ENCODE assay signal across 8 cellular contexts in genomic region chr7:1290262-1291039, GRCh38. TPM values are rescaled to one million over a fixed set of nuclear protein-coding genes. Genes with fewer than 3 reads are reported as not detected.
DNase-seq lines count a peak whose midpoint lies in the region; ATAC-seq, FAIRE-seq and TF ChIP-seq lines count a peak whose summit lies in the region.

No MANE protein-coding gene starts in this region.

- no peaks in the 10 kb centered on the region for H3K79me1 ChIP-seq in H1 (ENCODE audit: low read depth, low read length)

- H3K4me3 ChIP-seq in H1 (ENCODE audit: extremely low read depth in 1 of 4, insufficient read depth in 2 of 4, low read depth in 3 of 4, low read length in 4 of 4) (peak overlapping the region; percentile 32 to 63 (median 42)), testis (peak overlapping the region; percentile 12 to 44)

- H3K9me3 ChIP-seq in H1 (ENCODE audit: insufficient read depth in 2 of 2, low read depth in 1 of 2, low read length in 1 of 2), result no peaks in the 10 kb centered on the region
- no peaks in the 10 kb centered on the region for H3K9me3 ChIP-seq in testis

- peak; percentile 56 for DNase-seq in activated CD8-positive, alpha-beta memory T cell treated with anti-CD3 and anti-CD28 coated beads, Interleukin-2, amount 50 U/mL, for 48 hours
- no peak for DNase-seq in activated CD8-positive, alpha-beta memory T cell treated with anti-CD3 and anti-CD28 coated beads, Interleukin-2, amount 10 ng/mL, durations not matched to agents 7 days and 5 days
- DNase-seq in H1 (ENCODE audit: low read depth in 1 of 2, low spot score in 2 of 2) (peak in 1 of 2 experiments; percentile 69), mesothelial cell of epicardium (ENCODE audit: low spot score in 2 of 2, unreplicated experiment in 2 of 2) (no peak), testis (peak; percentile 18), mesenteric fat pad (ENCODE audit: low spot score) (no peak)
- no peak for DNase-seq in effector CD8-positive, alpha-beta T cell (lab: John Stamatoyannopoulos, UW)

- peak overlapping the region; percentile 52; the same call in 1 of the 2 replicates for H2BK5ac ChIP-seq in H1 (ENCODE audit: low read depth, low read length)

- TF ChIP-seq CTCF in H1 (IDR thresholded peaks at IDR 0.05; ENCODE audit: control extremely low read depth in 1 of 3, insufficient read depth in 1 of 3, low read depth in 1 of 3, low read length in 3 of 3) (peak in 1 of 3 experiments; percentile 19; a peak in 1 of 4 replicates), mesothelial cell of epicardium (IDR thresholded peaks at IDR 0.05; ENCODE audit: unreplicated experiment) (no peak), testis (IDR thresholded peaks at IDR 0.05) (no peak)

- no peak overlapping the region for H3K4me3 Mint-ChIP-seq in activated CD8-positive, alpha-beta memory T cell treated with anti-CD3 and anti-CD28 coated beads, Interleukin-2, amount 10 ng/mL, durations not matched to agents 7 days and 5 days
- peak overlapping the region; percentile 54 for H3K4me3 Mint-ChIP-seq in T-helper 1 cell treated with Interleukin-12 subunit alpha and Interleukin-12 subunit beta and Interleukin-4 antibody, amounts not matched to agents 30 μg/mL and 1 μg/mL, for 36 hours
- H3K4me3 Mint-ChIP-seq in mesothelial cell of epicardium, result peak overlapping the region; percentile 68

- POLR2A ChIA-PET in H1 (lab: Charles Lee; ENCODE audit: partially characterized antibody), result interaction anchor here (1.2 to 1.6 kb wide), 3 partner anchors 11 to 16 kb away, joined by 3 to 5 read pairs (median 3); no protein-coding TSS in a partner anchor

- H3K14ac ChIP-seq in H1 (ENCODE audit: insufficient read length), result no peak overlapping the region

- H2BK15ac ChIP-seq in H1 (ENCODE audit: low read length), result no peak overlapping the region

- H3K23me2 ChIP-seq in H1 (ENCODE audit: low read depth, low read length), result peaks cover 10% of the 10 kb centered on the region; the same call in 1 of the 2 replicates

- no peak overlapping the region for H2BK120ac ChIP-seq in H1 (replicated peaks; ENCODE audit: low read depth, low read length)

- no peak for ATAC-seq in activated CD8-positive, alpha-beta memory T cell treated with anti-CD3 and anti-CD28 coated beads, Interleukin-2, amount 10 ng/mL, durations not matched to agents 7 days and 5 days

- no peak overlapping the region for H3K9ac ChIP-seq in H1 (replicated peaks in 1 of 4; ENCODE audit: extremely low read depth in 1 of 4, low read depth in 3 of 4, low read length in 3 of 4)

- H3K4ac ChIP-seq in H1 (replicated peaks; ENCODE audit: insufficient read length, low read depth, low read length), result no peak overlapping the region

- FAIRE-seq in H1 (lab: Jason Lieb, UNC), result no peak

- H4K91ac ChIP-seq in H1 (replicated peaks; ENCODE audit: insufficient read length, low read length), result no peak overlapping the region

- no peaks in the 10 kb centered on the region for H4K20me1 ChIP-seq in H1 (replicated peaks in 1 of 2; ENCODE audit: control insufficient read depth in 1 of 2, insufficient read depth in 2 of 2, low read length in 2 of 2)

- no peak overlapping the region for H2BK12ac ChIP-seq in H1 (ENCODE audit: low read depth, low read length)

- no peaks in the 10 kb centered on the region for H3K36me3 Mint-ChIP-seq in activated CD8-positive, alpha-beta memory T cell treated with anti-CD3 and anti-CD28 coated beads, Interleukin-2, amount 10 ng/mL, durations not matched to agents 7 days and 5 days
- H3K36me3 Mint-ChIP-seq in T-helper 1 cell treated with Interleukin-12 subunit alpha and Interleukin-12 subunit beta and Interleukin-4 antibody, amounts not matched to agents 30 μg/mL and 1 μg/mL, for 36 hours (ENCODE audit: low read depth), result no peaks in the 10 kb centered on the region
- H3K36me3 Mint-ChIP-seq in mesothelial cell of epicardium, result no peaks in the 10 kb centered on the region

- peaks cover 27% of the 10 kb centered on the region for H3K27me3 Mint-ChIP-seq in activated CD8-positive, alpha-beta memory T cell treated with anti-CD3 and anti-CD28 coated beads, Interleukin-2, amount 10 ng/mL, durations not matched to agents 7 days and 5 days
- H3K27me3 Mint-ChIP-seq in T-helper 1 cell treated with Interleukin-12 subunit alpha and Interleukin-12 subunit beta and Interleukin-4 antibody, amounts not matched to agents 30 μg/mL and 1 μg/mL, for 36 hours (ENCODE audit: low read depth), result peaks cover 19% of the 10 kb centered on the region
- H3K27me3 Mint-ChIP-seq in mesothelial cell of epicardium (ENCODE audit: low read depth), result peaks cover 51% of the 10 kb centered on the region

- H3K27me3 ChIP-seq in H1 (replicated peaks in 1 of 4; ENCODE audit: control insufficient read depth in 3 of 4, extremely low read depth in 1 of 4, insufficient read depth in 3 of 4, low read length in 3 of 4) (peaks cover 0 to 28% (median 21%) of the 10 kb centered on the region in 4 experiments; a peak in 6 of 7 replicates), testis (no peaks in the 10 kb centered on the region)

- H4K8ac ChIP-seq in H1 (ENCODE audit: extremely low read depth, insufficient read depth, low read length), result 0 out of 2 replicates have a peak overlapping the region, but pooled peaks have one; percentile 19

- intact Hi-C loops in testis (cut with DNase I; ENCODE audit: low total_unique reads), result no loop called here

- 26% methylated on average over 38 of the region's 50 CpGs; no CpG with 5 or more reads in 1 of the 2 experiments for WGBS in H1 (ENCODE audit: extremely low coverage in 1 of 2, insufficient coverage in 1 of 2, insufficient read length in 1 of 2, insufficient replicate concordance in 2 of 2, low coverage in 1 of 2, low lambda C conversion rate in 2 of 2, missing lambda C conversion rate in 1 of 2), 2 experiments
- WGBS in testis, 2 donors, result 4 to 6% methylated on average over 28 to 43 of the region's 50 CpGs

- no peak overlapping the region for H3K18ac ChIP-seq in H1 (ENCODE audit: extremely low read depth, low read length)

- no peak overlapping the region for H3K27ac Mint-ChIP-seq in activated CD8-positive, alpha-beta memory T cell treated with anti-CD3 and anti-CD28 coated beads, Interleukin-2, amount 10 ng/mL, durations not matched to agents 7 days and 5 days
- no peak overlapping the region for H3K27ac Mint-ChIP-seq in T-helper 1 cell treated with Interleukin-12 subunit alpha and Interleukin-12 subunit beta and Interleukin-4 antibody, amounts not matched to agents 30 μg/mL and 1 μg/mL, for 36 hours
- H3K27ac Mint-ChIP-seq in mesothelial cell of epicardium, result peak overlapping the region; percentile 36

- H3K4me1 ChIP-seq in H1 (replicated peaks in 1 of 4; ENCODE audit: control insufficient read depth in 3 of 4, insufficient read depth in 4 of 4, low read length in 3 of 4) (peaks cover 0 to 6% (median 0%) of the 10 kb centered on the region in 4 experiments; a peak in 2 of 7 replicates), testis (peaks cover 10% of the 10 kb centered on the region)

- no peak overlapping the region for H2AK5ac ChIP-seq in H1 (ENCODE audit: low read depth, low read length)

- peaks cover 4% of the 10 kb centered on the region for H3K4me1 Mint-ChIP-seq in activated CD8-positive, alpha-beta memory T cell treated with anti-CD3 and anti-CD28 coated beads, Interleukin-2, amount 10 ng/mL, durations not matched to agents 7 days and 5 days
- H3K4me1 Mint-ChIP-seq in T-helper 1 cell treated with Interleukin-12 subunit alpha and Interleukin-12 subunit beta and Interleukin-4 antibody, amounts not matched to agents 30 μg/mL and 1 μg/mL, for 36 hours (ENCODE audit: low read depth), result no peaks in the 10 kb centered on the region
- peaks cover 11% of the 10 kb centered on the region for H3K4me1 Mint-ChIP-seq in mesothelial cell of epicardium

- H3K56ac ChIP-seq in H1 (replicated peaks; ENCODE audit: insufficient read length, low read depth, low read length), result no peak overlapping the region

- TF ChIP-seq POLR2A in H1 (IDR thresholded peaks at IDR 0.05; ENCODE audit: control extremely low read depth in 1 of 2, low read depth in 2 of 2, low read length in 2 of 2) (no peak), testis (IDR thresholded peaks at IDR 0.05) (no peak)

- TF ChIP-seq EP300 in H1 (IDR thresholded peaks at IDR 0.05; ENCODE audit: borderline replicate concordance in 1 of 2, low read depth in 2 of 2, low read length in 2 of 2), result no peak

- no peak overlapping the region; the same call in 1 of the 2 replicates for H2BK20ac ChIP-seq in H1 (ENCODE audit: low read length)

- H3K79me2 ChIP-seq in H1 (ENCODE audit: control insufficient read depth in 1 of 2, insufficient read depth in 2 of 2, low read length in 2 of 2), result no peaks in the 10 kb centered on the region

- no peaks in the 10 kb centered on the region for H3K9me3 Mint-ChIP-seq in activated CD8-positive, alpha-beta memory T cell treated with anti-CD3 and anti-CD28 coated beads, Interleukin-2, amount 10 ng/mL, durations not matched to agents 7 days and 5 days (ENCODE audit: low read depth)
- H3K9me3 Mint-ChIP-seq in T-helper 1 cell treated with Interleukin-12 subunit alpha and Interleukin-12 subunit beta and Interleukin-4 antibody, amounts not matched to agents 30 μg/mL and 1 μg/mL, for 36 hours, result no peaks in the 10 kb centered on the region
- H3K9me3 Mint-ChIP-seq in mesothelial cell of epicardium, result no peaks in the 10 kb centered on the region

- H3K27ac ChIP-seq in H1 (ENCODE audit: low read depth, low read length) (no peak overlapping the region), testis (no peak overlapping the region)

- no peaks in the 10 kb centered on the region for H3K36me3 ChIP-seq in H1 (ENCODE audit: control insufficient read depth in 2 of 4, insufficient read depth in 4 of 4, low read length in 3 of 4)
- H3K36me3 ChIP-seq in testis (ENCODE audit: low read depth, missing control alignments), result no peaks in the 10 kb centered on the region

- H2AFZ ChIP-seq in H1 (ENCODE audit: low read length), result no peak overlapping the region; the same call in 1 of the 2 replicates

- peak overlapping the region; percentile 61 to 89 for H3K4me2 ChIP-seq in H1 (ENCODE audit: insufficient read depth in 1 of 2, low read depth in 2 of 2, low read length in 2 of 2)

- no peak overlapping the region for H3K23ac ChIP-seq in H1 (ENCODE audit: insufficient read length)

- peak; percentile 15 to 31; a peak in 1 of 4 replicates for TF ChIP-seq RAD21 in H1 (IDR thresholded peaks at IDR 0.05 in 1 of 2, conservative IDR thresholded peaks at IDR 0.05 in 1 of 2; ENCODE audit: low read depth in 2 of 2, low read length in 2 of 2)

- no peak overlapping the region for H4K5ac ChIP-seq in H1 (ENCODE audit: insufficient read length, low read depth, low read length)

- CTCF ChIA-PET in activated CD8-positive, alpha-beta memory T cell treated with anti-CD3 and anti-CD28 coated beads, Interleukin-2, amount 10 ng/mL, durations not matched to agents 7 days and 5 days (lab: Charles Lee), result no interaction called here
- CTCF ChIA-PET in H1 (lab: Charles Lee; ENCODE audit: partially characterized antibody), result interaction anchor here (1.0 to 1.8 kb wide), 9 partner anchors 10 to 113 kb away, joined by 3 to 5 read pairs (median 4); no protein-coding TSS in a partner anchor

RNA-seq across cellular contexts. Expression of gene UNCX, which starts 57.8 kb away (rescaled TPM):
- not detected for total RNA-seq in activated CD8-positive, alpha-beta memory T cell treated with anti-CD3 and anti-CD28 coated beads, Interleukin-2, amount 10 ng/mL, durations not matched to agents 7 days and 5 days
- total RNA-seq in H1 (2021; fragmentation: NEBNext Ultra II Directional; extraction: Animal tissue kit (Norgen Biotek cat#: 25700)), result not detected in 2 replicates
- polyA plus RNA-seq in H1 (2011; rRNA removed), result 0.03 TPM in 1 of 2 replicates, not detected in the other
- polyA plus RNA-seq in H1 (2011; cell fraction: cytosol; rRNA removed), result not detected
- polyA plus RNA-seq in H1 (2011; cell fraction: nucleus; rRNA removed), result not detected
- not detected in 4 replicates for polyA plus RNA-seq in H1 (2012, experiment 1 of 2)
- not detected for polyA plus RNA-seq in H1 (2012, experiment 2 of 2)
- 0.02 TPM for polyA plus RNA-seq in H1 (2013, experiment 1 of 2)
- not detected for polyA plus RNA-seq in H1 (2013, experiment 2 of 2)
- not detected in 2 replicates for polyA minus RNA-seq in H1 (2011; rRNA and poly(A)+ RNA removed)
- polyA minus RNA-seq in H1 (2011; cell fraction: cytosol; rRNA and poly(A)+ RNA removed), result not detected
- polyA minus RNA-seq in H1 (2011; cell fraction: nucleus; rRNA and poly(A)+ RNA removed), result not detected
- not detected in 3 replicates for total RNA-seq in mesothelial cell of epicardium
- total RNA-seq in testis, result under 1 TPM in 1 of 2 donors, not detected in 1; 0.24 TPM
- not detected for polyA plus RNA-seq in testis (ENCODE audit: insufficient read depth, low read depth, low replicate concordance)
- total RNA-seq in mesenteric fat pad, result not detected

Comparison
In these comparisons a context has a peak if more than half of its experiments do, and no peak if none do; other contexts are left out.
1. DNase-seq: peak in activated CD8-positive, alpha-beta memory T cell treated with anti-CD3 and anti-CD28 coated beads, Interleukin-2, amount 50 U/mL, for 48 hours (single experiment) and testis (single experiment); none in activated CD8-positive, alpha-beta memory T cell treated with anti-CD3 and anti-CD28 coated beads, Interleukin-2, amount 10 ng/mL, durations not matched to agents 7 days and 5 days (single experiment), mesothelial cell of epicardium (0 of 2), mesenteric fat pad (single experiment) and effector CD8-positive, alpha-beta T cell (single experiment).